In the genomic region with DNA sequence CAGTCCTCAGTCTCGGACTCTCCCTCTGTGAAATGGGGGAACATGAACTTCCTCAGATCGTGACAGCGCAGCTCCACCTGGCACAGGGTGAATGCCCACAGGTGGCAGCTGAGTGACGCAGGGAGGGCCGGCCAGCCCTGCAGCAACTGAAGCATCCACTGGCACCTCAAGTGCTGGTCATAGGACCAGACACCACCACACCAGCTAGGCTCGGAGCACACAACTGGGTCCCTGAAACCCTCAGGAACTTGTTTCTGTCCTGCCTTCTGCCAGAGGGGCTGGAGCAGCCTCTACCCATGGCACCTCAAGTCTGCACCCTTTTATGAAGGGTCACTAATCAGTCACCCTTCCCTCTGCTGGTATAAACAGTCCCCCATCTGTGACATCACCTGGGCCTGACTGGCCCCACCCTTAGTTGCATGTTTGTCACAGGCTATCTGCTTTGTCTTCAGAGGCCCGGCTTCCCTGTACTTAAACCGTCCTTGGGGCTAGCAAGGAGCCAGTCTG, we compare ENCODE assay signal across 10 cellular contexts. TPM values are rescaled to one million over a fixed set of nuclear protein-coding genes. Genes with fewer than 3 reads are reported as not detected.
DNase-seq lines count a peak whose midpoint lies in the region; ATAC-seq and TF ChIP-seq lines count a peak whose summit lies in the region.
"Had no signal": no experiment of that assay in that cellular context is flagged by ENCODE, and none has a peak within 500 bp of the region (broad histone marks: within the 10 kb centered on the region; RNA-seq: fewer than 3 reads in every experiment).

No MANE protein-coding gene starts in this region.

- no peaks in the 10 kb centered on the region for H3K9me3 Mint-ChIP-seq in activated naive CD8-positive, alpha-beta T cell treated with anti-CD3 and anti-CD28 coated beads, Interleukin-2, amount 10 ng/mL, durations not matched to agents 7 days and 5 days
- no peaks in the 10 kb centered on the region for H3K9me3 Mint-ChIP-seq in progenitor cell of endocrine pancreas (ENCODE audit: low read depth)

- peak overlapping the region; percentile 83 for H3K27ac Mint-ChIP-seq in activated naive CD8-positive, alpha-beta T cell treated with anti-CD3 and anti-CD28 coated beads, Interleukin-2, amount 10 ng/mL, durations not matched to agents 7 days and 5 days
- H3K27ac Mint-ChIP-seq in progenitor cell of endocrine pancreas = peak overlapping the region; percentile 70

- peak overlapping the region; percentile 46 for H3K4me3 Mint-ChIP-seq in activated naive CD8-positive, alpha-beta T cell treated with anti-CD3 and anti-CD28 coated beads, Interleukin-2, amount 10 ng/mL, durations not matched to agents 7 days and 5 days
- no peak overlapping the region for H3K4me3 Mint-ChIP-seq in progenitor cell of endocrine pancreas (ENCODE audit: low read depth)

- ATAC-seq in GM18502 (IDR thresholded peaks at IDR 0.05; ENCODE audit: poor library complexity, unreplicated experiment) = peak; percentile 13
- ATAC-seq in HG02642 (IDR thresholded peaks at IDR 0.05; ENCODE audit: poor library complexity, unreplicated experiment) = peak; percentile 15
- no peak for ATAC-seq in activated naive CD8-positive, alpha-beta T cell treated with anti-CD3 and anti-CD28 coated beads, Interleukin-2, amount 10 ng/mL, durations not matched to agents 7 days and 5 days (ENCODE audit: low read depth)
- no peak for ATAC-seq in left lobe of liver
- ATAC-seq in HG03139 (IDR thresholded peaks at IDR 0.05; ENCODE audit: unreplicated experiment) = no peak
- ATAC-seq: body of pancreas had no signal

- H3K36me3 Mint-ChIP-seq in activated naive CD8-positive, alpha-beta T cell treated with anti-CD3 and anti-CD28 coated beads, Interleukin-2, amount 10 ng/mL, durations not matched to agents 7 days and 5 days = peaks cover 21% of the 10 kb centered on the region
- H3K36me3 Mint-ChIP-seq in progenitor cell of endocrine pancreas (ENCODE audit: insufficient read depth) = peaks cover 8% of the 10 kb centered on the region

- no peak for TF ChIP-seq CTCF in progenitor cell of endocrine pancreas (IDR thresholded peaks at IDR 0.05; ENCODE audit: unreplicated experiment)

- H3K27me3 Mint-ChIP-seq in activated naive CD8-positive, alpha-beta T cell treated with anti-CD3 and anti-CD28 coated beads, Interleukin-2, amount 10 ng/mL, durations not matched to agents 7 days and 5 days = no peaks in the 10 kb centered on the region
- H3K27me3 Mint-ChIP-seq in progenitor cell of endocrine pancreas = no peaks in the 10 kb centered on the region

- H3K4me1 Mint-ChIP-seq in activated naive CD8-positive, alpha-beta T cell treated with anti-CD3 and anti-CD28 coated beads, Interleukin-2, amount 10 ng/mL, durations not matched to agents 7 days and 5 days = peaks cover 77% of the 10 kb centered on the region
- H3K4me1 Mint-ChIP-seq in progenitor cell of endocrine pancreas (ENCODE audit: low read depth) = no peaks in the 10 kb centered on the region

- POLR2A ChIA-PET in activated naive CD8-positive, alpha-beta T cell treated with anti-CD3 and anti-CD28 coated beads, Interleukin-2, amount 10 ng/mL, durations not matched to agents 7 days and 5 days (lab: Charles Lee) = interaction anchor here (1.4 to 27.4 kb wide), 4 partner anchors 11 to 258 kb away, joined by 5 to 782 read pairs (median 82); partner anchors contain the start of gene EHD1

- DNase-seq in activated naive CD8-positive, alpha-beta T cell treated with anti-CD3 and anti-CD28 coated beads, Interleukin-2, amount 10 ng/mL, durations not matched to agents 7 days and 5 days = peak; percentile 43
- DNase-seq in progenitor cell of endocrine pancreas (ENCODE audit: low spot score, unreplicated experiment) (no peak), left lobe of liver (ENCODE audit: low spot score) (no peak), iPS-NIHi7 (ENCODE audit: extremely low spot score) (no peak)
- no peak for DNase-seq in stimulated activated CD4-positive, alpha-beta T cell treated with anti-CD3 and anti-CD28 coated beads, Interleukin-2, amount 100 ng/mL, for 48 hours
- DNase-seq: body of pancreas, kidney glomerular epithelial cell had no signal

RNA-seq across cellular contexts. Expression of gene CDC42BPG, which starts 7.4 kb away (rescaled TPM):
- total RNA-seq in activated naive CD8-positive, alpha-beta T cell treated with anti-CD3 and anti-CD28 coated beads, Interleukin-2, amount 10 ng/mL, durations not matched to agents 7 days and 5 days = 1 to 10 TPM; 3.4 to 3.5 TPM
- total RNA-seq in progenitor cell of endocrine pancreas (20.1 and 21.1 TPM in 2 replicates), left lobe of liver (1.2 TPM)

RNA-seq across cellular contexts. Expression of gene EHD1, which starts 26.5 kb away (rescaled TPM):
- 100 to 1,000 TPM; 187 to 195 TPM for total RNA-seq in activated naive CD8-positive, alpha-beta T cell treated with anti-CD3 and anti-CD28 coated beads, Interleukin-2, amount 10 ng/mL, durations not matched to agents 7 days and 5 days
- 55.0 and 57.2 TPM in 2 replicates for total RNA-seq in progenitor cell of endocrine pancreas
- 29.9 TPM for total RNA-seq in left lobe of liver

RNA-seq across cellular contexts. Expression of gene MEN1, which starts 41.5 kb away (rescaled TPM):
- total RNA-seq in activated naive CD8-positive, alpha-beta T cell treated with anti-CD3 and anti-CD28 coated beads, Interleukin-2, amount 10 ng/mL, durations not matched to agents 7 days and 5 days = 10 to 100 TPM; 37.4 to 39.0 TPM
- total RNA-seq in progenitor cell of endocrine pancreas (54.6 and 61.5 TPM in 2 replicates), left lobe of liver (24.0 TPM)

RNA-seq across cellular contexts. Expression of gene MAP4K2, which starts 48.9 kb away (rescaled TPM):
- total RNA-seq in activated naive CD8-positive, alpha-beta T cell treated with anti-CD3 and anti-CD28 coated beads, Interleukin-2, amount 10 ng/mL, durations not matched to agents 7 days and 5 days = 10 to 100 TPM; 92.0 to 96.2 TPM
- total RNA-seq in progenitor cell of endocrine pancreas = 12.7 and 13.3 TPM in 2 replicates
- 6.6 TPM for total RNA-seq in left lobe of liver

Comparison
In these comparisons a context has a peak if more than half of its experiments do, and no peak if none do; other contexts are left out.
1. ATAC-seq: peak in GM18502 (single experiment) and HG02642 (single experiment); none in activated naive CD8-positive, alpha-beta T cell treated with anti-CD3 and anti-CD28 coated beads, Interleukin-2, amount 10 ng/mL, durations not matched to agents 7 days and 5 days (single experiment), left lobe of liver (single experiment) and HG03139 (single experiment).